ENCODE assay signal across 1 cellular context in the genomic region with DNA sequence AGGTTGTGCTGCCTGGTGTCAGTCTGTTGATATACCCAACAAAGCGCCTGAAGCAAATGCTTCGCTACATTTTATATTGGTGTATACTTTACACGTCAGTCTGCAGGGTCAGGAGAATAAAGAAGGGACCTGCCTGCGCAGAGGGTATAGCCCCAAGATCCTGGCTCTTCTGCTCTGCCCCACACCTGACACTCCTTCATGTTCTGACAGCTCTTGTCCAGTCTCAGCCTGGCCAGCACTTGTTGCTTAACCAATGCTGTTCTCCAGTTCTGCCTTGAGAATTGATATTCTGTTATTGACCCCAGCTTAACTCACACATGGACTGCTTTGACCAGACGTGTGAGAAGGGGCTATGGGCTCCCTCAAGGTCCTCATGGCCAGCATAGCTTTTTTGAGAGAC.
TF ChIP-seq lines count a peak whose summit lies in the region.

No MANE protein-coding gene starts in this region.

TF ChIP-seq in HepG2, 621 proteins besides CTCF, POLR2A, EP300 and RAD21:
- TF ChIP-seq ZGPAT (CRISPR knock-in tag; IDR thresholded peaks at IDR 0.05), result no peak
- TF ChIP-seq ZNF234 (CRISPR knock-in tag; conservative IDR thresholded peaks at IDR 0.05), result no peak
- TF ChIP-seq, protein P1, sequence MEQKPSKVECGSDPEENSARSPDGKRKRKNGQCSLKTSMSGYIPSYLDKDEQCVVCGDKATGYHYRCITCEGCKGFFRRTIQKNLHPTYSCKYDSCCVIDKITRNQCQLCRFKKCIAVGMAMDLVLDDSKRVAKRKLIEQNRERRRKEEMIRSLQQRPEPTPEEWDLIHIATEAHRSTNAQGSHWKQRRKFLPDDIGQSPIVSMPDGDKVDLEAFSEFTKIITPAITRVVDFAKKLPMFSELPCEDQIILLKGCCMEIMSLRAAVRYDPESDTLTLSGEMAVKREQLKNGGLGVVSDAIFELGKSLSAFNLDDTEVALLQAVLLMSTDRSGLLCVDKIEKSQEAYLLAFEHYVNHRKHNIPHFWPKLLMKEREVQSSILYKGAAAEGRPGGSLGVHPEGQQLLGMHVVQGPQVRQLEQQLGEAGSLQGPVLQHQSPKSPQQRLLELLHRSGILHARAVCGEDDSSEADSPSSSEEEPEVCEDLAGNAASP (CRISPR knock-in tag; IDR thresholded peaks at IDR 0.05; ENCODE audit: borderline replicate concordance), result no peak
- TF ChIP-seq NR2F2 (IDR thresholded peaks at IDR 0.05; ENCODE audit: borderline replicate concordance, low read depth), result no peak
- TF ChIP-seq, protein P2, sequence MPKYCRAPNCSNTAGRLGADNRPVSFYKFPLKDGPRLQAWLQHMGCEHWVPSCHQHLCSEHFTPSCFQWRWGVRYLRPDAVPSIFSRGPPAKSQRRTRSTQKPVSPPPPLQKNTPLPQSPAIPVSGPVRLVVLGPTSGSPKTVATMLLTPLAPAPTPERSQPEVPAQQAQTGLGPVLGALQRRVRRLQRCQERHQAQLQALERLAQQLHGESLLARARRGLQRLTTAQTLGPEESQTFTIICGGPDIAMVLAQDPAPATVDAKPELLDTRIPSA (CRISPR knock-in tag; IDR thresholded peaks at IDR 0.05; ENCODE audit: borderline replicate concordance), result no peak
- TF ChIP-seq XRCC5 (optimal IDR thresholded peaks at IDR 0.05; ENCODE audit: low read length), result no peak
